ENCODE assay signal across 8 cellular contexts in the genomic region with DNA sequence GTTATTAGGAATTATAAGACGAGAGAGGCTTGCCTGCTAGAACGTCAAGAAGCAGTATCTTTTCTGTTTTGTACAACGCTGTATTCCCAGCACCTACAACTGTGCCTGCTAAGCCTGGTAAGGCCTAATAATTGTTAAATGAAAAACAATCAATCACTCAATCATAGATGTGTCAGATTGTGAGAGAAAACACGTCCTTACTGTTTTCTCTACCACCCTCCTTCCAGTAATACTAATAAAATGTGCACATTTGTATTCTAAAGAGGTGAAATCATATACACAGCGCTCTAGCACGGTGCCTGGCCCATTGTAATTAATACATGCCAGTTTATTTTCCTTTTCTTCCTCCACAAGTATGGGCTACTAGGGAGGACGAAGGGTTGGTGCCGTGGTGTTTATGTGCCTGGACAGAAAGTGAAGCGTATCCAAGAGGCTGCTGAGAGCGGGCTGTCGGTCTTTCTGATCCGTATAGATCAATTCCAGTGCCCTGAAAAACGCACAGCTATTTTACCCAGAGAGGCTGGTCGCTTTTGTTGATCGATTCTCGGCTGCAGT. TPM values are rescaled to one million over a fixed set of nuclear protein-coding genes. Genes with fewer than 3 reads are reported as not detected.
A peak's percentile ranks its signal among the peaks of the same experiment; 100 is the strongest.
DNase-seq lines count a peak whose midpoint lies in the region; ATAC-seq lines count a peak whose summit lies in the region.

No MANE protein-coding gene starts in this region.

- ATAC-seq in activated T-helper 17 cell treated with anti-CD3 and anti-CD28 coated beads, Interleukin-2, amount 50 U/mL, for 72 hours (replicated peaks): no peak
- ATAC-seq in left lobe of liver: peak; percentile 7
- ATAC-seq in GM19035 (IDR thresholded peaks at IDR 0.05; ENCODE audit: unreplicated experiment): no peak

- H3K27me3 Mint-ChIP-seq in T-helper 1 cell treated with Interleukin-12 subunit alpha and Interleukin-12 subunit beta and Interleukin-4 antibody, amounts not matched to agents 30 μg/mL and 1 μg/mL, for 36 hours (ENCODE audit: low read depth): peaks cover 38% of the 10 kb centered on the region
- H3K27me3 Mint-ChIP-seq in activated T-helper 17 cell treated with anti-CD3 and anti-CD28 coated beads, Interleukin-2, amount 50 U/mL, for 72 hours: peaks cover 19% of the 10 kb centered on the region

- no peak overlapping the region for H3K27ac Mint-ChIP-seq in T-helper 1 cell treated with Interleukin-12 subunit alpha and Interleukin-12 subunit beta and Interleukin-4 antibody, amounts not matched to agents 30 μg/mL and 1 μg/mL, for 36 hours
- H3K27ac Mint-ChIP-seq in activated T-helper 17 cell treated with anti-CD3 and anti-CD28 coated beads, Interleukin-2, amount 50 U/mL, for 72 hours: no peak overlapping the region

- DNase-seq in T-helper 1 cell (no peak), left lobe of liver (ENCODE audit: low spot score) (no peak), NCI-H2081 (lab: John Stamatoyannopoulos, UW) (no peak), DMS114 treated with DMSO at 0.1 percent for 48 hours (lab: John Stamatoyannopoulos, UW; ENCODE audit: unreplicated experiment) (no peak)

- peak overlapping the region; percentile 89 for H3K27ac ChIP-seq in temporal lobe (ENCODE audit: low read depth, low read length)

- no peaks in the 10 kb centered on the region for H3K36me3 Mint-ChIP-seq in T-helper 1 cell treated with Interleukin-12 subunit alpha and Interleukin-12 subunit beta and Interleukin-4 antibody, amounts not matched to agents 30 μg/mL and 1 μg/mL, for 36 hours (ENCODE audit: low read depth)
- H3K36me3 Mint-ChIP-seq in activated T-helper 17 cell treated with anti-CD3 and anti-CD28 coated beads, Interleukin-2, amount 50 U/mL, for 72 hours (ENCODE audit: low read depth): no peaks in the 10 kb centered on the region

- no peaks in the 10 kb centered on the region for H3K9me3 Mint-ChIP-seq in T-helper 1 cell treated with Interleukin-12 subunit alpha and Interleukin-12 subunit beta and Interleukin-4 antibody, amounts not matched to agents 30 μg/mL and 1 μg/mL, for 36 hours
- no peaks in the 10 kb centered on the region for H3K9me3 Mint-ChIP-seq in activated T-helper 17 cell treated with anti-CD3 and anti-CD28 coated beads, Interleukin-2, amount 50 U/mL, for 72 hours

- peak overlapping the region; percentile 60 for H3K4me3 Mint-ChIP-seq in T-helper 1 cell treated with Interleukin-12 subunit alpha and Interleukin-12 subunit beta and Interleukin-4 antibody, amounts not matched to agents 30 μg/mL and 1 μg/mL, for 36 hours
- peak overlapping the region; percentile 40 for H3K4me3 Mint-ChIP-seq in activated T-helper 17 cell treated with anti-CD3 and anti-CD28 coated beads, Interleukin-2, amount 50 U/mL, for 72 hours

- peaks cover 3% of the 10 kb centered on the region for H3K4me1 Mint-ChIP-seq in T-helper 1 cell treated with Interleukin-12 subunit alpha and Interleukin-12 subunit beta and Interleukin-4 antibody, amounts not matched to agents 30 μg/mL and 1 μg/mL, for 36 hours (ENCODE audit: low read depth)
- H3K4me1 Mint-ChIP-seq in activated T-helper 17 cell treated with anti-CD3 and anti-CD28 coated beads, Interleukin-2, amount 50 U/mL, for 72 hours: no peaks in the 10 kb centered on the region

RNA-seq across cellular contexts. Expression of a gene that starts 1.5 kb away (rescaled TPM):
- 10 to 100 TPM; 20.1 to 39.9 TPM for total RNA-seq in activated T-helper 17 cell treated with anti-CD3 and anti-CD28 coated beads, Interleukin-2, amount 50 U/mL, for 72 hours
- 26.1 TPM for total RNA-seq in left lobe of liver
- total RNA-seq in temporal lobe: 88.8 TPM
